24 cellular contexts compared by ENCODE assay signal in genomic region chr7:121157341-121157751, GRCh38.
DNase-seq lines count a peak whose midpoint lies in the region; ATAC-seq, FAIRE-seq and TF ChIP-seq lines count a peak whose summit lies in the region.
"Had no signal": no experiment of that assay in that cellular context is flagged by ENCODE, and none has a peak within 500 bp of the region (broad histone marks: within the 10 kb centered on the region; RNA-seq: fewer than 3 reads in every experiment).

No MANE protein-coding gene starts in this region.

- CTCF ChIA-PET in K562 (lab: Yijun Ruan, JAX; ENCODE audit: low intra/inter-chr PET ratio) (no interaction called here), HepG2 (lab: Yijun Ruan, JAX; ENCODE audit: low intra/inter-chr PET ratio, low total read pairs) (no interaction called here)

- POLR2A ChIA-PET in K562 (lab: Yijun Ruan, JAX) (no interaction called here), HepG2 (lab: Yijun Ruan, JAX) (no interaction called here)

- H3K36me3 ChIP-seq in K562 (ENCODE audit: control insufficient read depth, insufficient read depth, low read length) (peaks cover 86% of the 10 kb centered on the region), HepG2 (replicated peaks in 1 of 2; ENCODE audit: control insufficient read depth in 1 of 2, insufficient read depth in 2 of 2, low read length in 2 of 2) (no peaks in the 10 kb centered on the region)
- H3K36me3 ChIP-seq: BE2C had no signal

- TF ChIP-seq EP300 in K562 (IDR thresholded peaks at IDR 0.05; ENCODE audit: low read length), result no peak
- no peak for TF ChIP-seq EP300 in HepG2 (IDR thresholded peaks at IDR 0.05; ENCODE audit: low read depth in 2 of 2, low read length in 2 of 2)
- TF ChIP-seq EP300 in HepG2 (CRISPR knock-in tag; IDR thresholded peaks at IDR 0.05; ENCODE audit: borderline replicate concordance), result no peak

- BruUV-seq in K562 (replicated peaks; lab: Mats Ljungman, UMichigan), result no TSS peak
- BruUV-seq in HepG2 (replicated peaks; lab: Mats Ljungman, UMichigan), result no TSS peak

- no peak overlapping the region for H3K27ac ChIP-seq in K562 (ENCODE audit: extremely low read depth, low read depth, low read length)
- no peak overlapping the region for H3K27ac ChIP-seq in HepG2 (ENCODE audit: extremely low read length, insufficient read depth, low read length)
- H3K27ac ChIP-seq: A549; BLaER1 treated with 17β-estradiol and CSF1 and Interleukin-3, amounts not matched to agents 10 nM and 100 nM had no signal

- DNase-seq in K562 (ENCODE audit: extremely low read depth in 1 of 4, low spot score in 3 of 4), result no peak
- no peak for DNase-seq in HepG2 (ENCODE audit: low spot score)
- DNase-seq in mucosa of gallbladder (ENCODE audit: low spot score), result peak; percentile 23
- no peak for DNase-seq in hepatic stellate cell (ENCODE audit: low spot score)
- DNase-seq in central memory CD4-positive, alpha-beta T cell, result no peak
- DNase-seq: 8988T; ACHN; AML-193; BE2C; CD4-positive, alpha-beta T cell; CD8-positive, alpha-beta memory T cell; DMS 273 treated with DMSO at 0.1 percent for 48 hours; DMS79; EL; GDM1; H9 had no signal

- peak; percentile 26 for ATAC-seq in K562
- no peak for ATAC-seq in HepG2
- no peak for ATAC-seq in HG02973 (IDR thresholded peaks at IDR 0.05; ENCODE audit: unreplicated experiment)
- ATAC-seq: A549, GM12878, GM23338, HCT116 had no signal

- TF ChIP-seq CTCF in K562 (IDR thresholded peaks at IDR 0.05 in 2 of 3, conservative IDR thresholded peaks at IDR 0.05 in 1 of 3; ENCODE audit: insufficient read depth in 2 of 3, low read depth in 1 of 3, low read length in 3 of 3) (no peak), HepG2 (CRISPR knock-in tag; IDR thresholded peaks at IDR 0.05) (no peak)

- no peak overlapping the region for H3K4me2 ChIP-seq in K562 (ENCODE audit: insufficient read depth, low read length)
- no peak overlapping the region for H3K4me2 ChIP-seq in HepG2 (ENCODE audit: low read depth, low read length)
- H3K4me2 ChIP-seq: A549; BLaER1 treated with 17β-estradiol and CSF1 and Interleukin-3, amounts not matched to agents 10 nM and 100 nM; GM23338 had no signal

- no peak for TF ChIP-seq RAD21 in K562 (CRISPR knock-in tag; conservative IDR thresholded peaks at IDR 0.05 in 1 of 2, IDR thresholded peaks at IDR 0.05 in 1 of 2)
- no peak for TF ChIP-seq RAD21 in HepG2 (CRISPR knock-in tag; IDR thresholded peaks at IDR 0.05)

- 76% methylated on average over 4 of the region's 4 CpGs for WGBS in K562 (ENCODE audit: insufficient coverage, low coverage, missing lambda C conversion rate)
- 38% methylated on average over 4 of the region's 4 CpGs for WGBS in HepG2 (ENCODE audit: low lambda C conversion rate)

- H3K9ac ChIP-seq in K562 (ENCODE audit: insufficient read depth in 1 of 2, low read depth in 2 of 2, low read length in 2 of 2) (no peak overlapping the region), HepG2 (ENCODE audit: insufficient read depth, low read depth, low read length) (no peak overlapping the region)
- H3K9ac ChIP-seq: BLaER1 treated with 17β-estradiol and CSF1 and Interleukin-3, amounts not matched to agents 10 nM and 100 nM had no signal

- H3K4me1 ChIP-seq in K562 (replicated peaks in 1 of 2; ENCODE audit: control insufficient read depth in 2 of 2, insufficient read depth in 2 of 2, low read length in 2 of 2) (peaks cover 0 to 9% of the 10 kb centered on the region in 2 experiments; a peak in 2 of 5 replicates), HepG2 (ENCODE audit: insufficient read depth, low read length) (no peaks in the 10 kb centered on the region)
- H3K4me1 ChIP-seq: A549; BE2C; BLaER1 treated with 17β-estradiol and CSF1 and Interleukin-3, amounts not matched to agents 10 nM and 100 nM had no signal

- H3K27me3 ChIP-seq in K562 (ENCODE audit: control insufficient read depth in 2 of 2, insufficient read depth in 2 of 2, low read length in 2 of 2) (no peaks in the 10 kb centered on the region), HepG2 (ENCODE audit: control insufficient read depth in 1 of 2, insufficient read depth in 2 of 2, low read length in 2 of 2) (no peaks in the 10 kb centered on the region)
- H3K27me3 ChIP-seq: BE2C; BLaER1 treated with 17β-estradiol and CSF1 and Interleukin-3, amounts not matched to agents 10 nM and 100 nM had no signal

- H3K9me3 ChIP-seq in K562 (replicated peaks; ENCODE audit: control insufficient read depth, insufficient read depth, low read depth, low read length), result no peaks in the 10 kb centered on the region
- no peaks in the 10 kb centered on the region for H3K9me3 ChIP-seq in HepG2 (ENCODE audit: low read length)
- H3K9me3 ChIP-seq: A549, BE2C had no signal

- H2AFZ ChIP-seq in K562 (ENCODE audit: low read depth, low read length) (no peak overlapping the region), HepG2 (ENCODE audit: low read length) (no peak overlapping the region)
- H2AFZ ChIP-seq: GM23338 had no signal

- TF ChIP-seq POLR2A in K562 (conservative IDR thresholded peaks at IDR 0.05), result no peak; the same call in none of the 2 replicates
- no peak for TF ChIP-seq POLR2A in HepG2 (IDR thresholded peaks at IDR 0.05; ENCODE audit: insufficient read depth in 1 of 2, low read depth in 2 of 2, low read length in 2 of 2)

- in situ Hi-C loops in K562 (cut with MboI) (no loop called here), HepG2 (cut with HindIII; ENCODE audit: extremely low pct_ligation_motif_present, low pct_unique_long_range_greater_than_20kb) (no loop called here)

- H3K79me2 ChIP-seq in K562 (ENCODE audit: control insufficient read depth, insufficient read depth, low read length) (peaks cover 3% of the 10 kb centered on the region; the same call in 1 of the 3 replicates), HepG2 (ENCODE audit: insufficient read depth, low read length) (no peaks in the 10 kb centered on the region)

- no peaks in the 10 kb centered on the region for H3K9me1 ChIP-seq in K562 (ENCODE audit: control insufficient read depth, insufficient read depth, low read length)

- intact Hi-C loops in K562 (cut with micrococcal nuclease), result no loop called here
- intact Hi-C loops in HepG2 (cut with micrococcal nuclease; ENCODE audit: unreplicated experiment), result no loop called here

- H4K20me1 ChIP-seq in K562 (replicated peaks; ENCODE audit: control insufficient read depth, insufficient read depth, low read length) (no peaks in the 10 kb centered on the region), HepG2 (ENCODE audit: insufficient read depth, low read length) (no peaks in the 10 kb centered on the region)
- H4K20me1 ChIP-seq: BLaER1 treated with 17β-estradiol and CSF1 and Interleukin-3, amounts not matched to agents 10 nM and 100 nM had no signal

- FAIRE-seq in K562 (lab: Jason Lieb, UNC) (no peak), HepG2 (lab: Jason Lieb, UNC) (no peak)
- FAIRE-seq: A549, D721Med, GM12878, GM18507 had no signal

- H3K4me3 ChIP-seq in K562, result no peak overlapping the region
- no peak overlapping the region for H3K4me3 ChIP-seq in HepG2 (replicated peaks in 1 of 3; ENCODE audit: insufficient read depth in 1 of 3, low read depth in 2 of 3, low read length in 3 of 3)
- H3K4me3 ChIP-seq: A549; BLaER1 treated with 17β-estradiol and CSF1 and Interleukin-3, amounts not matched to agents 10 nM and 100 nM; GM12878; GM23338 had no signal

TF ChIP-seq in K562, 482 proteins besides CTCF, POLR2A, EP300 and RAD21 (continues in another document):
- TF ChIP-seq PHB (CRISPR knock-in tag; IDR thresholded peaks at IDR 0.05) (0 out of 2 replicates have a peak, but pooled peaks have one; percentile 48), E2F1 (CRISPR knock-in tag; IDR thresholded peaks at IDR 0.05) (no peak), ZNF696 (CRISPR knock-in tag; conservative IDR thresholded peaks at IDR 0.05) (0 out of 2 replicates have a peak, but pooled peaks have one; percentile 5), FOXA3 (CRISPR knock-in tag; conservative IDR thresholded peaks at IDR 0.05 in 1 of 2, IDR thresholded peaks at IDR 0.05 in 1 of 2) (no peak)

TF ChIP-seq in HepG2, 621 proteins besides CTCF, POLR2A, EP300 and RAD21:
- peak; percentile 27 for TF ChIP-seq RBM22 (optimal IDR thresholded peaks at IDR 0.05; ENCODE audit: low read length)
- TF ChIP-seq ARID2 (CRISPR knock-in tag; IDR thresholded peaks at IDR 0.05; ENCODE audit: borderline replicate concordance), result no peak

Comparison
In these comparisons a context has a peak if more than half of its experiments do, and no peak if none do; other contexts are left out.
1. Of the 241 proteins assayed by ChIP-seq in both HepG2 and K562: peak only in HepG2: RBM22; only in K562: ATF4, HMGXB4, POLR2AphosphoS2, POLR2G, REST, TARDBP and 1 more; in both: none; in neither: 232; mixed calls (peak in some experiments, not most) for 1.